17 cellular contexts compared by ENCODE assay signal in genomic region chr5:65506961-65507360, GRCh38. TPM values are rescaled to one million over a fixed set of nuclear protein-coding genes. Genes with fewer than 3 reads are reported as not detected.
A peak's percentile ranks its signal among the peaks of the same experiment; 100 is the strongest.
DNase-seq lines count a peak whose midpoint lies in the region; ATAC-seq and TF ChIP-seq lines count a peak whose summit lies in the region.
"Had no signal": no experiment of that assay in that cellular context is flagged by ENCODE, and none has a peak within 500 bp of the region (broad histone marks: within the 10 kb centered on the region; RNA-seq: fewer than 3 reads in every experiment).

No MANE protein-coding gene starts in this region.

- intact Hi-C loops in activated T-helper 2 cell treated with anti-CD3 and anti-CD28 coated beads, Interferon-gamma antibody, Interleukin-2, Interleukin-4, amounts not matched to agents 10 μg/mL and 5 μg/mL and 100 μg/mL, durations not matched to agents 14 hours and 24 hours and 36 hours (cut with micrococcal nuclease) = no loop called here

- peak overlapping the region; percentile 68 for H3K4me3 ChIP-seq in adipocyte (ENCODE audit: low read length)
- peak overlapping the region; percentile 6 for H3K4me3 ChIP-seq in fibroblast of the aortic adventitia (ENCODE audit: low read depth, low read length)
- H3K4me3 ChIP-seq in thoracic aorta = peak overlapping the region; percentile 52
- H3K4me3 ChIP-seq: testis had no signal

- no peaks in the 10 kb centered on the region for H3K27me3 ChIP-seq in adipocyte (replicated peaks; ENCODE audit: control insufficient read depth, insufficient read depth, low read length)
- no peaks in the 10 kb centered on the region for H3K27me3 ChIP-seq in thoracic aorta (replicated peaks; ENCODE audit: insufficient read depth)
- H3K27me3 ChIP-seq: foreskin keratinocyte, testis had no signal

- H3K9me3 ChIP-seq in adipocyte (ENCODE audit: control insufficient read depth, low read length) (no peaks in the 10 kb centered on the region), thoracic aorta (no peaks in the 10 kb centered on the region)
- H3K9me3 ChIP-seq: testis had no signal

- no peaks in the 10 kb centered on the region for H3K9me3 Mint-ChIP-seq in activated T-helper 2 cell treated with anti-CD3 and anti-CD28 coated beads, Interferon-gamma antibody, Interleukin-2, Interleukin-4, amounts not matched to agents 10 μg/mL and 5 μg/mL and 100 μg/mL, durations not matched to agents 14 hours and 24 hours and 36 hours
- H3K9me3 Mint-ChIP-seq: brain; CD8-positive, alpha-beta memory T cell had no signal

- TF ChIP-seq CTCF in fibroblast of the aortic adventitia (IDR thresholded peaks at IDR 0.05; ENCODE audit: insufficient read depth, low read length) (no peak), thoracic aorta (IDR thresholded peaks at IDR 0.05) (no peak)

- peaks cover 9% of the 10 kb centered on the region for H3K4me1 ChIP-seq in adipocyte (ENCODE audit: control insufficient read depth, insufficient read depth, low read length)
- H3K4me1 ChIP-seq in thoracic aorta (ENCODE audit: control insufficient read depth in 1 of 2, low read depth in 2 of 2) = peaks cover 0 to 5% of the 10 kb centered on the region in 2 donors
- H3K4me1 ChIP-seq: foreskin keratinocyte, testis had no signal

- peak overlapping the region; percentile 48 for H3K9ac ChIP-seq in adipocyte (ENCODE audit: low read length)

- no peak for ATAC-seq in thoracic aorta (ENCODE audit: insufficient number of reproducible peaks, low FRiP score, low read depth)
- ATAC-seq in GM18909 (IDR thresholded peaks at IDR 0.05; ENCODE audit: poor library complexity, unreplicated experiment) = no peak
- ATAC-seq: foreskin keratinocyte; naive thymus-derived CD8-positive, alpha-beta T cell had no signal

- DNase-seq in GM04504 (ENCODE audit: low read depth) (peak; percentile 58), adipocyte (ENCODE audit: low read depth) (peak; percentile 84), fibroblast of the aortic adventitia (ENCODE audit: low read depth) (peak; percentile 94), thoracic aorta (ENCODE audit: low spot score) (no peak), anterior cingulate cortex (lab: John Stamatoyannopoulos, UW) (no peak)
- DNase-seq in activated T-helper 2 cell treated with anti-CD3 and anti-CD28 coated beads, Interferon-gamma antibody, Interleukin-2, Interleukin-4, amounts not matched to agents 10 μg/mL and 5 μg/mL and 100 μg/mL, durations not matched to agents 14 hours and 24 hours and 36 hours (ENCODE audit: low spot score) = no peak
- DNase-seq: activated CD4-positive, CD25-positive, alpha-beta regulatory T cell; activated CD8-positive, alpha-beta memory T cell treated with anti-CD3 and anti-CD28 coated beads for 24 hours; CD8-positive, alpha-beta memory T cell; foreskin keratinocyte; KBM-7; naive thymus-derived CD8-positive, alpha-beta T cell; stimulated activated CD8-positive, alpha-beta memory T cell treated with anti-CD3 and anti-CD28 coated beads, Interleukin-4, amount 100 ng/mL, for 48 hours; testis had no signal

- H3K27me3 Mint-ChIP-seq in activated T-helper 2 cell treated with anti-CD3 and anti-CD28 coated beads, Interferon-gamma antibody, Interleukin-2, Interleukin-4, amounts not matched to agents 10 μg/mL and 5 μg/mL and 100 μg/mL, durations not matched to agents 14 hours and 24 hours and 36 hours (ENCODE audit: low read depth) = no peaks in the 10 kb centered on the region
- H3K27me3 Mint-ChIP-seq: brain; CD8-positive, alpha-beta memory T cell had no signal

- H3K36me3 Mint-ChIP-seq in activated T-helper 2 cell treated with anti-CD3 and anti-CD28 coated beads, Interferon-gamma antibody, Interleukin-2, Interleukin-4, amounts not matched to agents 10 μg/mL and 5 μg/mL and 100 μg/mL, durations not matched to agents 14 hours and 24 hours and 36 hours (ENCODE audit: low read depth) = peaks cover 11% of the 10 kb centered on the region
- H3K36me3 Mint-ChIP-seq: brain had no signal

- H3K4me3 Mint-ChIP-seq in activated T-helper 2 cell treated with anti-CD3 and anti-CD28 coated beads, Interferon-gamma antibody, Interleukin-2, Interleukin-4, amounts not matched to agents 10 μg/mL and 5 μg/mL and 100 μg/mL, durations not matched to agents 14 hours and 24 hours and 36 hours (ENCODE audit: low read depth) = no peak overlapping the region
- H3K4me3 Mint-ChIP-seq: brain; CD8-positive, alpha-beta memory T cell; naive thymus-derived CD8-positive, alpha-beta T cell; T-helper 1 cell treated with Interleukin-12 subunit alpha and Interleukin-12 subunit beta and Interleukin-4 antibody, amounts not matched to agents 30 μg/mL and 1 μg/mL, for 36 hours had no signal

- no peaks in the 10 kb centered on the region for H3K36me3 ChIP-seq in adipocyte (ENCODE audit: control insufficient read depth, insufficient read depth, low read length, severe bottlenecking)
- no peaks in the 10 kb centered on the region for H3K36me3 ChIP-seq in thoracic aorta

- no peaks in the 10 kb centered on the region for H3K4me1 Mint-ChIP-seq in activated T-helper 2 cell treated with anti-CD3 and anti-CD28 coated beads, Interferon-gamma antibody, Interleukin-2, Interleukin-4, amounts not matched to agents 10 μg/mL and 5 μg/mL and 100 μg/mL, durations not matched to agents 14 hours and 24 hours and 36 hours (ENCODE audit: low read depth)
- H3K4me1 Mint-ChIP-seq: brain; naive thymus-derived CD8-positive, alpha-beta T cell had no signal

- no peak overlapping the region for H3K27ac ChIP-seq in thoracic aorta
- H3K27ac ChIP-seq: foreskin keratinocyte, testis had no signal

- H3K27ac Mint-ChIP-seq in activated T-helper 2 cell treated with anti-CD3 and anti-CD28 coated beads, Interferon-gamma antibody, Interleukin-2, Interleukin-4, amounts not matched to agents 10 μg/mL and 5 μg/mL and 100 μg/mL, durations not matched to agents 14 hours and 24 hours and 36 hours = no peak overlapping the region
- H3K27ac Mint-ChIP-seq: brain; CD8-positive, alpha-beta memory T cell; T-helper 1 cell treated with Interleukin-12 subunit alpha and Interleukin-12 subunit beta and Interleukin-4 antibody, amounts not matched to agents 30 μg/mL and 1 μg/mL, for 36 hours had no signal

RNA-seq across cellular contexts. Expression of gene ADAMTS6, which starts 25.2 kb away (rescaled TPM):
- 40.8 and 64.9 TPM in 2 replicates for total RNA-seq in fibroblast of the aortic adventitia (ENCODE audit: low replicate concordance)
- total RNA-seq in thoracic aorta = 10 to 100 TPM in 1 of 2 donors, 1 to 10 TPM in 1; 4.9 to 11.8 TPM
- 1.4 and 1.7 TPM in 2 replicates for total RNA-seq in activated T-helper 2 cell treated with anti-CD3 and anti-CD28 coated beads, Interferon-gamma antibody, Interleukin-2, Interleukin-4, amounts not matched to agents 10 μg/mL and 5 μg/mL and 100 μg/mL, durations not matched to agents 14 hours and 24 hours and 36 hours

RNA-seq across cellular contexts. Expression of gene CENPK, which starts 56.0 kb away (rescaled TPM):
- total RNA-seq in fibroblast of the aortic adventitia (ENCODE audit: low replicate concordance) (1.4 and 49.6 TPM in 2 replicates), thoracic aorta (1 to 10 TPM in 1 of 2 donors, under 1 TPM in 1; 0.42 to 1.1 TPM)
- total RNA-seq in activated T-helper 2 cell treated with anti-CD3 and anti-CD28 coated beads, Interferon-gamma antibody, Interleukin-2, Interleukin-4, amounts not matched to agents 10 μg/mL and 5 μg/mL and 100 μg/mL, durations not matched to agents 14 hours and 24 hours and 36 hours = 78.0 and 79.2 TPM in 2 replicates

RNA-seq across cellular contexts. Expression of gene PPWD1, which starts 56.1 kb away (rescaled TPM):
- total RNA-seq in fibroblast of the aortic adventitia (ENCODE audit: low replicate concordance) = 35.2 and 81.6 TPM in 2 replicates
- 10 to 100 TPM; 32.8 to 71.0 TPM for total RNA-seq in thoracic aorta
- total RNA-seq in activated T-helper 2 cell treated with anti-CD3 and anti-CD28 coated beads, Interferon-gamma antibody, Interleukin-2, Interleukin-4, amounts not matched to agents 10 μg/mL and 5 μg/mL and 100 μg/mL, durations not matched to agents 14 hours and 24 hours and 36 hours = 51.9 and 53.8 TPM in 2 replicates

Comparison
In these comparisons a context has a peak if more than half of its experiments do, and no peak if none do; other contexts are left out.
1. DNase-seq: peak in GM04504 (single experiment), adipocyte (single experiment) and fibroblast of the aortic adventitia (single experiment); none in thoracic aorta (single experiment), activated T-helper 2 cell treated with anti-CD3 and anti-CD28 coated beads, Interferon-gamma antibody, Interleukin-2, Interleukin-4, amounts not matched to agents 10 μg/mL and 5 μg/mL and 100 μg/mL, durations not matched to agents 14 hours and 24 hours and 36 hours (single experiment) and anterior cingulate cortex (0 of 58).
2. H3K4me3 ChIP-seq: peak in every context shown above with its lines; median percentile 68 in adipocyte; 52 in thoracic aorta; 6 in fibroblast of the aortic adventitia.